ENCODE assay signal across 1 cellular context in genomic region chr19:18194554-18195238, GRCh38.
A peak's percentile ranks its signal among the peaks of the same experiment; 100 is the strongest.
TF ChIP-seq lines count a peak whose summit lies in the region.

No MANE protein-coding gene starts in this region.

TF ChIP-seq in HEK293, 187 proteins besides CTCF, POLR2A, EP300 and RAD21 (continued from another document):
- TF ChIP-seq SALL2 (tag by site-specific recombination; IDR thresholded peaks at IDR 0.05; ENCODE audit: borderline replicate concordance) (no peak), SP2 (tag by site-specific recombination; IDR thresholded peaks at IDR 0.05) (peak; percentile 67), KLF9 (tag by site-specific recombination; IDR thresholded peaks at IDR 0.05; ENCODE audit: low read depth) (peak; percentile 69; the same call in 1 of the 2 replicates), PRDM1 (tag by site-specific recombination; IDR thresholded peaks at IDR 0.05) (peak; percentile 39; the same call in 1 of the 2 replicates), GLIS2 (tag by site-specific recombination; IDR thresholded peaks at IDR 0.05) (peak; percentile 69), ZNF391 (tag by site-specific recombination; IDR thresholded peaks at IDR 0.05; ENCODE audit: borderline replicate concordance, low read depth) (no peak), ZNF658 (tag by site-specific recombination; IDR thresholded peaks at IDR 0.05) (no peak), WT1 (tag by site-specific recombination; IDR thresholded peaks at IDR 0.05) (no peak), ZNF426 (tag by site-specific recombination; IDR thresholded peaks at IDR 0.05) (no peak), ZIC2 (tag by site-specific recombination; IDR thresholded peaks at IDR 0.05) (peak; percentile 66), ZFHX2 (tag by site-specific recombination; conservative IDR thresholded peaks at IDR 0.05) (peak; percentile 63; the same call in 1 of the 2 replicates), GLIS1 (tag by site-specific recombination; IDR thresholded peaks at IDR 0.05) (peak; percentile 92), ZNF571 (tag by site-specific recombination; IDR thresholded peaks at IDR 0.05) (no peak)
- TF ChIP-seq, protein P1, sequence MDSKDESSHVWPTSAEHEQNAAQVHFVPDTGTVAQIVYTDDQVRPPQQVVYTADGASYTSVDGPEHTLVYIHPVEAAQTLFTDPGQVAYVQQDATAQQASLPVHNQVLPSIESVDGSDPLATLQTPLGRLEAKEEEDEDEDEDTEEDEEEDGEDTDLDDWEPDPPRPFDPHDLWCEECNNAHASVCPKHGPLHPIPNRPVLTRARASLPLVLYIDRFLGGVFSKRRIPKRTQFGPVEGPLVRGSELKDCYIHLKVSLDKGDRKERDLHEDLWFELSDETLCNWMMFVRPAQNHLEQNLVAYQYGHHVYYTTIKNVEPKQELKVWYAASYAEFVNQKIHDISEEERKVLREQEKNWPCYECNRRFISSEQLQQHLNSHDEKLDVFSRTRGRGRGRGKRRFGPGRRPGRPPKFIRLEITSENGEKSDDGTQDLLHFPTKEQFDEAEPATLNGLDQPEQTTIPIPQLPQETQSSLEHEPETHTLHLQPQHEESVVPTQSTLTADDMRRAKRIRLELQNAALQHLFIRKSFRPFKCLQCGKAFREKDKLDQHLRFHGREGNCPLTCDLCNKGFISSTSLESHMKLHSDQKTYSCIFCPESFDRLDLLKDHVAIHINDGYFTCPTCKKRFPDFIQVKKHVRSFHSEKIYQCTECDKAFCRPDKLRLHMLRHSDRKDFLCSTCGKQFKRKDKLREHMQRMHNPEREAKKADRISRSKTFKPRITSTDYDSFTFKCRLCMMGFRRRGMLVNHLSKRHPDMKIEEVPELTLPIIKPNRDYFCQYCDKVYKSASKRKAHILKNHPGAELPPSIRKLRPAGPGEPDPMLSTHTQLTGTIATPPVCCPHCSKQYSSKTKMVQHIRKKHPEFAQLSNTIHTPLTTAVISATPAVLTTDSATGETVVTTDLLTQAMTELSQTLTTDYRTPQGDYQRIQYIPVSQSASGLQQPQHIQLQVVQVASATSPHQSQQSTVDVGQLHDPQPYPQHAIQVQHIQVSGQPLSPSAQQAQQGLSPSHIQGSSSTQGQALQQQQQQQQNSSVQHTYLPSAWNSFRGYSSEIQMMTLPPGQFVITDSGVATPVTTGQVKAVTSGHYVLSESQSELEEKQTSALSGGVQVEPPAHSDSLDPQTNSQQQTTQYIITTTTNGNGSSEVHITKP (tag by site-specific recombination; IDR thresholded peaks at IDR 0.05): 0 out of 2 replicates have a peak, but pooled peaks have one; percentile 4
